Comparison of ENCODE assay signal across 8 cellular contexts in the genomic region with DNA sequence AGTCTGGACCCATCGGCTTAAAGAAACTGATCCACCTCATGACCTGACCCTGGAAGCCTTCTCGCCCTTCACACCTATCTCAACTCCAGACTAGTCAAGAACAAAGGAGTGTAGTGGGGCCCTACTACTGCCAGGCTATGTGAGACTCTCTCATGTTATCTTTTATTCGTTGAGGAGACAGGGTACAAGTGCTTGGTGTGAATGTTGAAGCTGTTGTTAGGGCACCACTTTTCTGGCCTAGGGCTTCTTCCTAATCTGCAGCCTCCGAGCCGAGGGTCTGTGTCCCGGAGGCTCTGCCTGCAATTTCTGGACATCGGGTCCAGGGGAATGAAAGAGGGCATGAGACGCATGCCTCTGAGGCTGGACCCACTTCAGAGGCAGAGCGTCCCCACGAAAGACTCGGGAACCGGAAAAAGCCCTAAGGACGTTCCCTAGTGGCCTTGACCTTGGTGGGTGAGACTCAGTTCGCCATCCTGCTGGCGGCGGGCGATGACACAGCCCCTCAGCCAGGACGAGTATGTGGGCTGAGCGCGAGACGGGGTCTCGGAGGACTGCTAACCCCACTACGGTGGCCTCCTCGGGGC.
DNase-seq lines count a peak whose midpoint lies in the region; ATAC-seq and TF ChIP-seq lines count a peak whose summit lies in the region.

No MANE protein-coding gene starts in this region.

- H3K9ac ChIP-seq in ES-I3 (ENCODE audit: low read depth, low read length) (peak overlapping the region; percentile 87), mucosa of stomach (ENCODE audit: low read length) (peak overlapping the region; percentile 82)

- no peaks in the 10 kb centered on the region for H3K9me3 ChIP-seq in ES-I3 (ENCODE audit: control insufficient read depth, insufficient read depth, low read length)
- no peaks in the 10 kb centered on the region for H3K9me3 ChIP-seq in mucosa of stomach (ENCODE audit: control insufficient read depth, low read length)

- H3K27me3 ChIP-seq in mucosa of stomach (ENCODE audit: control insufficient read depth, insufficient read depth, low read length), result no peaks in the 10 kb centered on the region

- no peak for ATAC-seq in GM18511 (IDR thresholded peaks at IDR 0.05; ENCODE audit: unreplicated experiment)

- DNase-seq in KBM-7, result peak; percentile 7
- DNase-seq in cardiac fibroblast (ENCODE audit: low read depth in 2 of 2), result no peak
- DNase-seq in NCI-H2081 (lab: John Stamatoyannopoulos, UW), result no peak
- no peak for DNase-seq in activated gamma-delta T cell treated with Interleukin-2 at 50 U/mL for 16 hours
- no peak for DNase-seq in kidney glomerular epithelial cell (lab: John Stamatoyannopoulos, UW)

- H3K36me3 ChIP-seq in ES-I3 (ENCODE audit: insufficient read depth, low read length) (no peaks in the 10 kb centered on the region), mucosa of stomach (ENCODE audit: control insufficient read depth, insufficient read depth, low read length) (no peaks in the 10 kb centered on the region)

- in situ Hi-C loops in KBM-7 (cut with MboI; ENCODE audit: low pct_unique_long_range_greater_than_20kb, low sequenced_read_pairs), result loop anchor here (25.0 kb wide), 1 partner anchor 511 kb away; no protein-coding TSS in a partner anchor

- H3K4me1 ChIP-seq in ES-I3 (ENCODE audit: insufficient read depth, low read length) (0 out of 2 replicates have a peak, but pooled peaks cover 3% of the 10 kb centered on the region), mucosa of stomach (ENCODE audit: control insufficient read depth, insufficient read depth, low read length) (peaks cover 13% of the 10 kb centered on the region)

- peak overlapping the region; percentile 97 to 99 for H3K4me3 ChIP-seq in cardiac fibroblast (replicated peaks in 1 of 2; ENCODE audit: low read depth in 2 of 2, low read length in 2 of 2)
- H3K4me3 ChIP-seq in mucosa of stomach (ENCODE audit: low read length), result peak overlapping the region; percentile 87

- no peak for TF ChIP-seq CTCF in cardiac fibroblast (IDR thresholded peaks at IDR 0.05; ENCODE audit: low read depth, low read length)
